ENCODE assay signal across 31 cellular contexts in genomic region chr14:93059260-93059659, GRCh38. TPM values are rescaled to one million over a fixed set of nuclear protein-coding genes. Genes with fewer than 3 reads are reported as not detected.
DNase-seq lines count a peak whose midpoint lies in the region; ATAC-seq and TF ChIP-seq lines count a peak whose summit lies in the region.
"Had no signal": no experiment of that assay in that cellular context is flagged by ENCODE, and none has a peak within 500 bp of the region (broad histone marks: within the 10 kb centered on the region; RNA-seq: fewer than 3 reads in every experiment).

No MANE protein-coding gene starts in this region.

- intact Hi-C loops in sigmoid colon (cut with DNase I), result no loop called here

- H3K27ac ChIP-seq in sigmoid colon, result peak overlapping the region in 3 of 4 donors; percentile 84 to 90 (median 87)
- H3K27ac ChIP-seq: 22Rv1 had no signal

- H3K27ac Mint-ChIP-seq in stimulated activated naive CD8-positive, alpha-beta T cell treated with anti-CD3 and anti-CD28 coated beads, Interleukin-15, amount 100 ng/mL, for 72 hours, result peak overlapping the region in 1 of 2 donors; percentile 42
- H3K27ac Mint-ChIP-seq in stimulated activated memory B cell treated with anti-CD40 and anti-IgM and Interleukin-4, amounts not matched to agents 10 μg/mL and 1 μg/mL and 100 μg/mL, for 72 hours, result no peak overlapping the region

- peaks cover 21% of the 10 kb centered on the region for H3K36me3 Mint-ChIP-seq in stimulated activated memory B cell treated with anti-CD40 and anti-IgM and Interleukin-4, amounts not matched to agents 10 μg/mL and 1 μg/mL and 100 μg/mL, for 72 hours
- H3K36me3 Mint-ChIP-seq: CD4-positive, CD25-positive, alpha-beta regulatory T cell; CD8-positive, alpha-beta T cell had no signal

- TF ChIP-seq EP300 in sigmoid colon (IDR thresholded peaks at IDR 0.05), result no peak

- no peak for DNase-seq in stimulated activated naive CD8-positive, alpha-beta T cell treated with anti-CD3 and anti-CD28 coated beads, Interleukin-15, amount 100 ng/mL, for 72 hours
- no peak for DNase-seq in stimulated activated naive CD8-positive, alpha-beta T cell treated with anti-CD3 and anti-CD28 coated beads, Interleukin-15, Interleukin-2, amounts not matched to agents 100 U/mL and 50 U/mL, for 24 hours
- DNase-seq in sigmoid colon (no peak), H4 (ENCODE audit: low spot score) (no peak)
- DNase-seq: 8988T; ACHN; AML-193; BE2C; Calu3; CD4-positive, alpha-beta memory T cell; CD4-positive, alpha-beta T cell; CD4-positive, CD25-positive, alpha-beta regulatory T cell; CD8-positive, alpha-beta memory T cell; COR-L47; DMS 273 treated with DMSO at 0.1 percent for 48 hours; DMS153; DMS53; DMS79; DMS79 treated with DMSO at 0.1 percent for 48 hours; DND-41; EL had no signal

- no peaks in the 10 kb centered on the region for H3K9me3 Mint-ChIP-seq in stimulated activated naive CD8-positive, alpha-beta T cell treated with anti-CD3 and anti-CD28 coated beads, Interleukin-15, amount 100 ng/mL, for 72 hours
- no peaks in the 10 kb centered on the region for H3K9me3 Mint-ChIP-seq in stimulated activated memory B cell treated with anti-CD40 and anti-IgM and Interleukin-4, amounts not matched to agents 10 μg/mL and 1 μg/mL and 100 μg/mL, for 72 hours
- H3K9me3 Mint-ChIP-seq: CD14-positive monocyte; CD4-positive, alpha-beta memory T cell; CD4-positive, alpha-beta T cell; CD4-positive, CD25-positive, alpha-beta regulatory T cell; CD8-positive, alpha-beta memory T cell; CD8-positive, alpha-beta T cell had no signal

- peaks cover 86% of the 10 kb centered on the region for H3K4me1 Mint-ChIP-seq in stimulated activated naive CD8-positive, alpha-beta T cell treated with anti-CD3 and anti-CD28 coated beads, Interleukin-15, amount 100 ng/mL, for 72 hours
- peaks cover 72% of the 10 kb centered on the region for H3K4me1 Mint-ChIP-seq in stimulated activated memory B cell treated with anti-CD40 and anti-IgM and Interleukin-4, amounts not matched to agents 10 μg/mL and 1 μg/mL and 100 μg/mL, for 72 hours

- no peak for TF ChIP-seq POLR2A in sigmoid colon (IDR thresholded peaks at IDR 0.05)

- 95 to 97% methylated on average over 16 of the region's 16 CpGs for WGBS in sigmoid colon, 2 donors

- peaks cover 0 to 87% (median 86%) of the 10 kb centered on the region in 4 donors for H3K4me1 ChIP-seq in sigmoid colon
- H3K4me1 ChIP-seq: Caco-2 had no signal

- H3K4me3 ChIP-seq in sigmoid colon, result no peak overlapping the region
- H3K4me3 ChIP-seq: A549; BLaER1; BLaER1 treated with 17β-estradiol and CSF1 and Interleukin-3, amounts not matched to agents 10 nM and 100 nM had no signal

- no peaks in the 10 kb centered on the region for H3K9me3 ChIP-seq in sigmoid colon
- H3K9me3 ChIP-seq: A549; BE2C; BLaER1; BLaER1 treated with 17β-estradiol and CSF1 and Interleukin-3, amounts not matched to agents 10 nM and 100 nM; Caco-2 had no signal

- H3K4me3 Mint-ChIP-seq in stimulated activated naive CD8-positive, alpha-beta T cell treated with anti-CD3 and anti-CD28 coated beads, Interleukin-15, amount 100 ng/mL, for 72 hours, result no peak overlapping the region
- no peak overlapping the region for H3K4me3 Mint-ChIP-seq in stimulated activated memory B cell treated with anti-CD40 and anti-IgM and Interleukin-4, amounts not matched to agents 10 μg/mL and 1 μg/mL and 100 μg/mL, for 72 hours
- H3K4me3 Mint-ChIP-seq: B cell; CD14-positive monocyte; CD4-positive, alpha-beta memory T cell; CD4-positive, alpha-beta T cell; CD4-positive, CD25-positive, alpha-beta regulatory T cell had no signal

- no peaks in the 10 kb centered on the region for H3K27me3 Mint-ChIP-seq in stimulated activated naive CD8-positive, alpha-beta T cell treated with anti-CD3 and anti-CD28 coated beads, Interleukin-15, amount 100 ng/mL, for 72 hours
- H3K27me3 Mint-ChIP-seq in stimulated activated memory B cell treated with anti-CD40 and anti-IgM and Interleukin-4, amounts not matched to agents 10 μg/mL and 1 μg/mL and 100 μg/mL, for 72 hours, result no peaks in the 10 kb centered on the region
- H3K27me3 Mint-ChIP-seq: B cell; CD4-positive, alpha-beta memory T cell; CD4-positive, alpha-beta T cell; CD4-positive, CD25-positive, alpha-beta regulatory T cell; CD8-positive, alpha-beta memory T cell had no signal

- no peak for TF ChIP-seq CTCF in sigmoid colon (IDR thresholded peaks at IDR 0.05)

- H3K36me3 ChIP-seq in sigmoid colon, result no peaks in the 10 kb centered on the region

- no peaks in the 10 kb centered on the region for H3K27me3 ChIP-seq in sigmoid colon
- H3K27me3 ChIP-seq: BE2C; BLaER1; BLaER1 treated with 17β-estradiol and CSF1 and Interleukin-3, amounts not matched to agents 10 nM and 100 nM had no signal

- peak; percentile 54 for ATAC-seq in stimulated activated naive CD8-positive, alpha-beta T cell treated with anti-CD3 and anti-CD28 coated beads, Interleukin-15, amount 100 ng/mL, for 72 hours
- no peak for ATAC-seq in stimulated activated naive CD8-positive, alpha-beta T cell treated with anti-CD3 and anti-CD28 coated beads, Interleukin-15, Interleukin-2, amounts not matched to agents 100 U/mL and 50 U/mL, for 24 hours
- peak; percentile 42 for ATAC-seq in stimulated activated memory B cell treated with anti-CD40 and anti-IgM and Interleukin-4, amounts not matched to agents 10 μg/mL and 1 μg/mL and 100 μg/mL, for 72 hours
- ATAC-seq in HG02938 (IDR thresholded peaks at IDR 0.05; ENCODE audit: unreplicated experiment), result no peak

RNA-seq across cellular contexts. Expression of gene ITPK1, which starts 56.5 kb away (rescaled TPM):
- total RNA-seq in sigmoid colon, result 10 to 100 TPM; 39.8 to 68.8 (median 54.3) TPM
- polyA plus RNA-seq in sigmoid colon, result 10 to 100 TPM; 55.3 to 75.4 (median 71.2) TPM
- 18.8 and 24.0 TPM in 2 replicates for total RNA-seq in H4 (2014; rRNA removed; shearing (Covaris generic))

Comparison
In these comparisons a context has a peak if more than half of its experiments do, and no peak if none do; other contexts are left out.
1. ATAC-seq: peak in stimulated activated naive CD8-positive, alpha-beta T cell treated with anti-CD3 and anti-CD28 coated beads, Interleukin-15, amount 100 ng/mL, for 72 hours (single experiment) and stimulated activated memory B cell treated with anti-CD40 and anti-IgM and Interleukin-4, amounts not matched to agents 10 μg/mL and 1 μg/mL and 100 μg/mL, for 72 hours (single experiment); none in stimulated activated naive CD8-positive, alpha-beta T cell treated with anti-CD3 and anti-CD28 coated beads, Interleukin-15, Interleukin-2, amounts not matched to agents 100 U/mL and 50 U/mL, for 24 hours (single experiment) and HG02938 (single experiment).